ENCODE assay signal across 1 cellular context in genomic region chr6:144149894-144150672, GRCh38.
TF ChIP-seq lines count a peak whose summit lies in the region.

STX11 (plus strand) TSS chr6:144150517; CDS start chr6:144186628, 36,111 bp downstream.

TF ChIP-seq in K562, 482 proteins besides CTCF, POLR2A, EP300 and RAD21 (continued from another document and continues in another):
- no peak for TF ChIP-seq MYNN (IDR thresholded peaks at IDR 0.05)
- TF ChIP-seq MYNN (CRISPR knock-in tag; IDR thresholded peaks at IDR 0.05), result no peak
- TF ChIP-seq JUNB (CRISPR knock-in tag; conservative IDR thresholded peaks at IDR 0.05), result no peak
- TF ChIP-seq ZNF274 (IDR thresholded peaks at IDR 0.05; ENCODE audit: borderline replicate concordance, low read depth, low read length), result no peak
- no peak for TF ChIP-seq ZNF239 (CRISPR knock-in tag; IDR thresholded peaks at IDR 0.05)
- peak; percentile 56; the same call in 1 of the 2 replicates for TF ChIP-seq TGIF2 (CRISPR knock-in tag; IDR thresholded peaks at IDR 0.05)
- 0 out of 2 replicates have a peak, but pooled peaks have one; percentile 11 for TF ChIP-seq ATF7 (IDR thresholded peaks at IDR 0.05)
- TF ChIP-seq NFIX (CRISPR knock-in tag; IDR thresholded peaks at IDR 0.05; ENCODE audit: low read depth), result no peak
- TF ChIP-seq EP400 (IDR thresholded peaks at IDR 0.05), result no peak
- TF ChIP-seq ZNF175 (CRISPR knock-in tag; IDR thresholded peaks at IDR 0.05; ENCODE audit: low read depth), result no peak
- no peak for TF ChIP-seq REST (CRISPR knock-in tag; IDR thresholded peaks at IDR 0.05; ENCODE audit: low read depth)
- no peak for TF ChIP-seq TEAD4 (IDR thresholded peaks at IDR 0.05; ENCODE audit: low read length)
- no peak for TF ChIP-seq TEAD4 (CRISPR knock-in tag; IDR thresholded peaks at IDR 0.05; ENCODE audit: borderline replicate concordance)
- no peak; the same call in 1 of the 2 replicates for TF ChIP-seq ZNF766 (CRISPR knock-in tag; conservative IDR thresholded peaks at IDR 0.05)
- no peak for TF ChIP-seq SRSF7 (optimal IDR thresholded peaks at IDR 0.05; ENCODE audit: low read depth, low read length)
- no peak for TF ChIP-seq CEBPZ (IDR thresholded peaks at IDR 0.05; ENCODE audit: borderline replicate concordance, low read depth, low read length)
- no peak for TF ChIP-seq PHF20 (IDR thresholded peaks at IDR 0.05; ENCODE audit: partially characterized antibody)
- no peak for TF ChIP-seq SP1 (CRISPR knock-in tag; IDR thresholded peaks at IDR 0.05)
- no peak for TF ChIP-seq SNRNP70 (optimal IDR thresholded peaks at IDR 0.05; ENCODE audit: low read depth, low read length)
- TF ChIP-seq ZNF561 (CRISPR knock-in tag; conservative IDR thresholded peaks at IDR 0.05), result no peak
- no peak for TF ChIP-seq AFF1 (IDR thresholded peaks at IDR 0.05; ENCODE audit: low read depth in 1 of 2, partially characterized antibody in 2 of 2)
- TF ChIP-seq SMARCA5 (IDR thresholded peaks at IDR 0.05), result no peak
- TF ChIP-seq ZNF830 (CRISPR knock-in tag; IDR thresholded peaks at IDR 0.05), result no peak
- no peak for TF ChIP-seq MTF1 (CRISPR knock-in tag; IDR thresholded peaks at IDR 0.05; ENCODE audit: borderline replicate concordance)
- TF ChIP-seq SMARCE1 (IDR thresholded peaks at IDR 0.05), result no peak
- TF ChIP-seq HNRNPH1 (optimal IDR thresholded peaks at IDR 0.05; ENCODE audit: low read depth, low read length), result no peak
- TF ChIP-seq CREB1 (IDR thresholded peaks at IDR 0.05), result no peak
- TF ChIP-seq CREB1 (CRISPR knock-in tag; IDR thresholded peaks at IDR 0.05), result 0 out of 2 replicates have a peak, but pooled peaks have one; percentile 63
- no peak for TF ChIP-seq STAT5B (CRISPR knock-in tag; IDR thresholded peaks at IDR 0.05)
- TF ChIP-seq HDAC1 (IDR thresholded peaks at IDR 0.05), result no peak
- TF ChIP-seq E2F8 (IDR thresholded peaks at IDR 0.05; ENCODE audit: low read depth, partially characterized antibody), result no peak
- TF ChIP-seq MCM2 (IDR thresholded peaks at IDR 0.05; ENCODE audit: low read depth), result no peak
- no peak for TF ChIP-seq ZNF586 (CRISPR knock-in tag; conservative IDR thresholded peaks at IDR 0.05)
- TF ChIP-seq ZNF717 (CRISPR knock-in tag; IDR thresholded peaks at IDR 0.05), result no peak
- no peak for TF ChIP-seq SRF (CRISPR knock-in tag; IDR thresholded peaks at IDR 0.05)
- TF ChIP-seq RAD51 (IDR thresholded peaks at IDR 0.05; ENCODE audit: borderline replicate concordance, low read depth), result no peak
- no peak for TF ChIP-seq E2F3 (CRISPR knock-in tag; IDR thresholded peaks at IDR 0.05)
- TF ChIP-seq ATF4 (CRISPR knock-in tag; IDR thresholded peaks at IDR 0.05), result no peak
- TF ChIP-seq TBP (optimal IDR thresholded peaks at IDR 0.05; ENCODE audit: low read depth, low read length), result peak; percentile 29
- TF ChIP-seq U2AF2 (optimal IDR thresholded peaks at IDR 0.05; ENCODE audit: low read depth, low read length), result no peak
- TF ChIP-seq TFE3 (CRISPR knock-in tag; IDR thresholded peaks at IDR 0.05), result no peak
- no peak for TF ChIP-seq CBX5 (IDR thresholded peaks at IDR 0.05; ENCODE audit: borderline replicate concordance, low read depth)
- no peak for TF ChIP-seq ZNF280B (CRISPR knock-in tag; IDR thresholded peaks at IDR 0.05)
- no peak for TF ChIP-seq ZBTB8A (IDR thresholded peaks at IDR 0.05; ENCODE audit: partially characterized antibody)
- no peak for TF ChIP-seq WHSC1 (IDR thresholded peaks at IDR 0.05; ENCODE audit: low read length)
- no peak for TF ChIP-seq ATF3 (IDR thresholded peaks at IDR 0.05)
- TF ChIP-seq ATF3 (CRISPR knock-in tag; conservative IDR thresholded peaks at IDR 0.05), result no peak
- TF ChIP-seq FOXJ3 (CRISPR knock-in tag; IDR thresholded peaks at IDR 0.05), result no peak
- no peak for TF ChIP-seq RFX5 (IDR thresholded peaks at IDR 0.05; ENCODE audit: low read depth, low read length)
- TF ChIP-seq RUNX1 (IDR thresholded peaks at IDR 0.05; ENCODE audit: low read depth), result no peak
- peak; percentile 65 for TF ChIP-seq PCBP1 (IDR thresholded peaks at IDR 0.05; ENCODE audit: low read depth, low read length, poor library complexity, severe bottlenecking)
- no peak for TF ChIP-seq ZNF699 (CRISPR knock-in tag; IDR thresholded peaks at IDR 0.05; ENCODE audit: insufficient replicate concordance)
- no peak for TF ChIP-seq ARHGAP35 (IDR thresholded peaks at IDR 0.05; ENCODE audit: partially characterized antibody)
- TF ChIP-seq CAMTA2 (CRISPR knock-in tag; conservative IDR thresholded peaks at IDR 0.05), result 0 out of 2 replicates have a peak, but pooled peaks have one; percentile 34
- TF ChIP-seq PTTG1 (tag; IDR thresholded peaks at IDR 0.05; ENCODE audit: low read depth), result no peak
